8 cellular contexts compared by ENCODE assay signal in genomic region chr2:35297403-35297802, GRCh38.
"Had no signal": no experiment of that assay in that cellular context is flagged by ENCODE, and none has a peak within 500 bp of the region (broad histone marks: within the 10 kb centered on the region; RNA-seq: fewer than 3 reads in every experiment).

No MANE protein-coding gene starts in this region.

- H3K4me3 Mint-ChIP-seq: GM23338, H9, HFFc6 had no signal

- ATAC-seq: GM23338, HCT116 had no signal

- H3K9me3 Mint-ChIP-seq: GM23338 had no signal

- H3K27ac Mint-ChIP-seq: GM23338, H9, HFFc6 had no signal

- DNase-seq: GM23248, GOT3, H7, H9, HCEC 1CT, HFFc6 had no signal
